In the genomic region with DNA sequence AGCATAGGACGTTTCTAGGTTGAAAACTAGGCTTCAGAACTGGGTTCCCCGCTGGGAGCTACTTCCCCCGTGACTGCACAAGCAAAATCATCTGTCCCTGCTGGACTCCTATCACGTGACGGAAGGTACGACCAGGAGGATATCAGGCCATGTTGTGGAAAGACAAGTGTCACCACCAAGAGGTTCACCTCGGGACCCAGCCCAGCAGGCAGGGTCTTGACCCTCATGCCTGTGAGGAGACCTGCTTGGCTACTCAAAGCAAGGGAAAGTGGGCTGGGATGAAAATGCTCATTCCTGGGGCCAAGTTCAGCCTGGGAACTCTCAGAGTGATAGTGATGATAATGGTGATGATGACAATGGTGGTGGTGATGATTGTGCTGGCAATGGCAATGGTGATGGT, we compare ENCODE assay signal across 8 cellular contexts. TPM values are rescaled to one million over a fixed set of nuclear protein-coding genes. Genes with fewer than 3 reads are reported as not detected.
"Had no signal": no experiment of that assay in that cellular context is flagged by ENCODE, and none has a peak within 500 bp of the region (broad histone marks: within the 10 kb centered on the region; RNA-seq: fewer than 3 reads in every experiment).

No MANE protein-coding gene starts in this region.

- H3K27ac ChIP-seq: HL-60 had no signal

- DNase-seq: H9, HCEC 1CT, IMR-90 had no signal

- H3K4me3 Mint-ChIP-seq: GM23338, H9 had no signal

- H3K27ac Mint-ChIP-seq: GM23338, H9 had no signal

- ATAC-seq: GM23338 had no signal

- FAIRE-seq: H1, H54 had no signal

- H3K4me2 ChIP-seq: GM23338 had no signal

- H3K4me3 ChIP-seq: GM23338 had no signal

- H2AFZ ChIP-seq: GM23338 had no signal

RNA-seq across cellular contexts. Expression of a gene that starts 32.3 kb away (rescaled TPM):
- total RNA-seq: HT1080 had no signal
